Comparison of ENCODE assay signal across 25 cellular contexts in genomic region chr4:160887668-160888067, GRCh38.
"Had no signal": no experiment of that assay in that cellular context is flagged by ENCODE, and none has a peak within 500 bp of the region (broad histone marks: within the 10 kb centered on the region; RNA-seq: fewer than 3 reads in every experiment).

No MANE protein-coding gene starts in this region.

- H3K9me3 ChIP-seq: psoas muscle, right lobe of liver, testis, tibial artery, upper lobe of right lung, uterus had no signal

- H3K4me2 ChIP-seq: neural progenitor cell had no signal

- H3K79me2 ChIP-seq: parathyroid adenoma had no signal

- H3K27ac ChIP-seq: neural progenitor cell, ovary, parathyroid adenoma, psoas muscle, right lobe of liver, sigmoid colon, suprapubic skin, testis, tibial artery, transverse colon, upper lobe of right lung, uterus had no signal

- H3K4me3 ChIP-seq: neural progenitor cell, ovary, psoas muscle, right lobe of liver, sigmoid colon, suprapubic skin, testis, tibial artery, transverse colon, upper lobe of right lung, uterus had no signal

- ATAC-seq: natural killer cell; psoas muscle; right cardiac atrium; right lobe of liver; stimulated activated effector memory CD8-positive, alpha-beta T cell treated with anti-CD3 and anti-CD28 coated beads, Interleukin-12 subunit alpha, Interleukin-12 subunit beta, amount 100 ng/mL, for 72 hours; stimulated activated naive B cell treated with anti-CD40 and anti-IgM and Interleukin-4, amounts not matched to agents 10 μg/mL and 1 μg/mL and 100 μg/mL, for 72 hours; upper lobe of right lung had no signal

- H3K27me3 ChIP-seq: neural progenitor cell, ovary, right lobe of liver, sigmoid colon, suprapubic skin, testis, tibial artery, transverse colon, upper lobe of right lung, uterus had no signal

- H2AFZ ChIP-seq: neural progenitor cell, parathyroid adenoma had no signal

- H3K9ac ChIP-seq: neural progenitor cell, parathyroid adenoma had no signal

- DNase-seq: natural killer cell; occipital lobe; ovary; posterior cingulate gyrus; psoas muscle; right cardiac atrium; right lobe of liver; sigmoid colon; small intestine; stimulated activated CD4-positive, alpha-beta T cell treated with anti-CD3 and anti-CD28 coated beads, Interleukin-15, amount 100 ng/mL, for 24 hours; stimulated activated CD4-positive, alpha-beta T cell treated with anti-CD3 and anti-CD28 coated beads, Interleukin-2, amount 100 ng/mL, for 24 hours; stimulated activated CD4-positive, alpha-beta T cell treated with anti-CD3 and anti-CD28 coated beads, Interleukin-2, amount 100 ng/mL, for 48 hours; stimulated activated CD4-positive, alpha-beta T cell treated with anti-CD3 and anti-CD28 coated beads, Interleukin-4, amount 100 ng/mL, for 24 hours; stimulated activated naive B cell treated with anti-CD40 and anti-IgM and Interleukin-4, amounts not matched to agents 10 μg/mL and 1 μg/mL and 100 μg/mL, for 72 hours; stimulated activated naive CD4-positive, alpha-beta T cell treated with Interleukin-2 at 50 U/mL for 16 hours; substantia nigra; testis; tibial artery; transverse colon; upper lobe of right lung; uterus had no signal

- H3K36me3 ChIP-seq: neural progenitor cell, ovary, right lobe of liver, sigmoid colon, suprapubic skin, tibial artery, transverse colon, upper lobe of right lung, uterus had no signal

- H3K4me1 ChIP-seq: neural progenitor cell, parathyroid adenoma, psoas muscle, right lobe of liver, sigmoid colon, suprapubic skin, testis, tibial artery, transverse colon, upper lobe of right lung, uterus had no signal
